In the genomic region with DNA sequence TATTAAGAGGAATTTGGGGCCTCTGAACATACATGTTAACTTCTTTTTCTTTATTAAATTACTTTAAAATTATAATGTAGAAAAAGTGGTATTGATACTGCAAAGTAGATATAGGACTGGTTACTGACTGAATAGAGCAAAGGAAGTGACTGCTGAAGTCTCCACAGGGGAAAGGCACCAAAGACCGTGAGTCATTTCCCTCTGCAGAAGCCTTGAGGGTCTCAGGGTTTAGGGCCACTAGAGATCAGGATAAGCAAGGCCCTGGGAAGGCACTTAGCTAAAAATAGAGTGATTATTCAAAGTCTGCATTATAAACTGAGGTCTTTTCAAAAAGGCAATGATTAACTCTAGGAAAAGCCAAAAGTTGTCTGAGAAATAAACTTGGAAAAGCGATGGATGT, we compare ENCODE assay signal across 13 cellular contexts. TPM values are rescaled to one million over a fixed set of nuclear protein-coding genes. Genes with fewer than 3 reads are reported as not detected.
A peak's percentile ranks its signal among the peaks of the same experiment; 100 is the strongest.
DNase-seq lines count a peak whose midpoint lies in the region; ATAC-seq and TF ChIP-seq lines count a peak whose summit lies in the region.
"Had no signal": no experiment of that assay in that cellular context is flagged by ENCODE, and none has a peak within 500 bp of the region (broad histone marks: within the 10 kb centered on the region; RNA-seq: fewer than 3 reads in every experiment).

No MANE protein-coding gene starts in this region.

- no peaks in the 10 kb centered on the region for H3K27me3 Mint-ChIP-seq in activated naive CD4-positive, alpha-beta T cell treated with anti-CD3 and anti-CD28 coated beads for 36 hours (ENCODE audit: low read depth)
- H3K27me3 Mint-ChIP-seq in T-helper 17 cell: no peaks in the 10 kb centered on the region
- peaks cover 0 to 8% of the 10 kb centered on the region in 2 donors for H3K27me3 Mint-ChIP-seq in stimulated activated naive B cell treated with anti-CD40 and anti-IgM and Interleukin-4, amounts not matched to agents 10 μg/mL and 1 μg/mL and 100 μg/mL, for 72 hours

- H3K9me3 ChIP-seq in T-helper 17 cell (ENCODE audit: control insufficient read depth, low read length, poor library complexity, severe bottlenecking): no peaks in the 10 kb centered on the region

- ATAC-seq in T-helper 17 cell (peak; percentile 46), GM19328 (IDR thresholded peaks at IDR 0.05; ENCODE audit: unreplicated experiment) (no peak)
- ATAC-seq in stimulated activated effector memory CD8-positive, alpha-beta T cell treated with anti-CD3 and anti-CD28 coated beads, Interleukin-12 subunit alpha, Interleukin-12 subunit beta, amount 100 ng/mL, for 72 hours: peak; percentile 31
- no peak for ATAC-seq in stimulated activated naive B cell treated with anti-CD40 and anti-IgM and Interleukin-4, amounts not matched to agents 10 μg/mL and 1 μg/mL and 100 μg/mL, for 72 hours (replicated peaks)

- CTCF ChIA-PET in activated naive CD4-positive, alpha-beta T cell treated with anti-CD3 and anti-CD28 coated beads for 36 hours (lab: Charles Lee): interaction anchor here (0.7 kb wide), 1 partner anchor 52 kb away, joined by 3 read pairs; no protein-coding TSS in a partner anchor

- no peak for TF ChIP-seq CTCF in choroid plexus epithelial cell (conservative IDR thresholded peaks at IDR 0.05; ENCODE audit: low read depth, low read length)

- no peak for DNase-seq in activated naive CD4-positive, alpha-beta T cell treated with anti-CD3 and anti-CD28 coated beads for 36 hours
- no peak for DNase-seq in activated naive CD4-positive, alpha-beta T cell (lab: John Stamatoyannopoulos, UW)
- DNase-seq in T-helper 17 cell (no peak), choroid plexus epithelial cell (ENCODE audit: low read depth) (peak; percentile 40), T-helper 9 cell (no peak)
- no peak for DNase-seq in stimulated activated effector memory CD8-positive, alpha-beta T cell treated with anti-CD3 and anti-CD28 coated beads, Interleukin-12 subunit alpha, Interleukin-12 subunit beta, amount 100 ng/mL, for 72 hours (ENCODE audit: low spot score in 2 of 2)
- no peak for DNase-seq in stimulated activated naive B cell treated with anti-CD40 and anti-IgM and Interleukin-4, amounts not matched to agents 10 μg/mL and 1 μg/mL and 100 μg/mL, for 72 hours
- DNase-seq: foreskin keratinocyte, GOT3, NCI-H1105, substantia nigra had no signal

- H3K4me3 Mint-ChIP-seq in activated naive CD4-positive, alpha-beta T cell treated with anti-CD3 and anti-CD28 coated beads for 36 hours: no peak overlapping the region
- H3K4me3 Mint-ChIP-seq in T-helper 17 cell: peak overlapping the region; percentile 70
- H3K4me3 Mint-ChIP-seq in stimulated activated effector memory CD8-positive, alpha-beta T cell treated with anti-CD3 and anti-CD28 coated beads, Interleukin-12 subunit alpha, Interleukin-12 subunit beta, amount 100 ng/mL, for 72 hours: peak overlapping the region; percentile 45
- H3K4me3 Mint-ChIP-seq in stimulated activated naive B cell treated with anti-CD40 and anti-IgM and Interleukin-4, amounts not matched to agents 10 μg/mL and 1 μg/mL and 100 μg/mL, for 72 hours: no peak overlapping the region
- H3K4me3 Mint-ChIP-seq: brain had no signal

- H3K4me1 Mint-ChIP-seq in activated naive CD4-positive, alpha-beta T cell treated with anti-CD3 and anti-CD28 coated beads for 36 hours (ENCODE audit: low read depth): peaks cover 51% of the 10 kb centered on the region
- H3K4me1 Mint-ChIP-seq in T-helper 17 cell: peaks cover 31% of the 10 kb centered on the region
- H3K4me1 Mint-ChIP-seq in stimulated activated effector memory CD8-positive, alpha-beta T cell treated with anti-CD3 and anti-CD28 coated beads, Interleukin-12 subunit alpha, Interleukin-12 subunit beta, amount 100 ng/mL, for 72 hours: peaks cover 51% of the 10 kb centered on the region
- peaks cover 0 to 2% of the 10 kb centered on the region in 2 donors for H3K4me1 Mint-ChIP-seq in stimulated activated naive B cell treated with anti-CD40 and anti-IgM and Interleukin-4, amounts not matched to agents 10 μg/mL and 1 μg/mL and 100 μg/mL, for 72 hours
- H3K4me1 Mint-ChIP-seq: brain had no signal

- no peak overlapping the region for H3K4me3 ChIP-seq in choroid plexus epithelial cell (ENCODE audit: low read depth, low read length)

- H3K27ac Mint-ChIP-seq in activated naive CD4-positive, alpha-beta T cell treated with anti-CD3 and anti-CD28 coated beads for 36 hours: peak overlapping the region; percentile 5
- H3K27ac Mint-ChIP-seq in T-helper 17 cell: peak overlapping the region; percentile 98
- peak overlapping the region; percentile 3 for H3K27ac Mint-ChIP-seq in stimulated activated effector memory CD8-positive, alpha-beta T cell treated with anti-CD3 and anti-CD28 coated beads, Interleukin-12 subunit alpha, Interleukin-12 subunit beta, amount 100 ng/mL, for 72 hours
- no peak overlapping the region for H3K27ac Mint-ChIP-seq in stimulated activated naive B cell treated with anti-CD40 and anti-IgM and Interleukin-4, amounts not matched to agents 10 μg/mL and 1 μg/mL and 100 μg/mL, for 72 hours
- H3K27ac Mint-ChIP-seq: brain had no signal

- intact Hi-C loops in activated naive CD4-positive, alpha-beta T cell treated with anti-CD3 and anti-CD28 coated beads for 36 hours (cut with micrococcal nuclease): loop anchor here (1.0 kb wide), 1 partner anchor 18 kb away; no protein-coding TSS in a partner anchor

- H3K9me3 Mint-ChIP-seq in activated naive CD4-positive, alpha-beta T cell treated with anti-CD3 and anti-CD28 coated beads for 36 hours: no peaks in the 10 kb centered on the region
- no peaks in the 10 kb centered on the region for H3K9me3 Mint-ChIP-seq in stimulated activated effector memory CD8-positive, alpha-beta T cell treated with anti-CD3 and anti-CD28 coated beads, Interleukin-12 subunit alpha, Interleukin-12 subunit beta, amount 100 ng/mL, for 72 hours
- H3K9me3 Mint-ChIP-seq in stimulated activated naive B cell treated with anti-CD40 and anti-IgM and Interleukin-4, amounts not matched to agents 10 μg/mL and 1 μg/mL and 100 μg/mL, for 72 hours: no peaks in the 10 kb centered on the region

- no peaks in the 10 kb centered on the region for H3K36me3 Mint-ChIP-seq in activated naive CD4-positive, alpha-beta T cell treated with anti-CD3 and anti-CD28 coated beads for 36 hours (ENCODE audit: low read depth)
- H3K36me3 Mint-ChIP-seq in T-helper 17 cell (ENCODE audit: low read depth): no peaks in the 10 kb centered on the region
- H3K36me3 Mint-ChIP-seq in stimulated activated effector memory CD8-positive, alpha-beta T cell treated with anti-CD3 and anti-CD28 coated beads, Interleukin-12 subunit alpha, Interleukin-12 subunit beta, amount 100 ng/mL, for 72 hours: peaks cover 5% of the 10 kb centered on the region
- no peaks in the 10 kb centered on the region for H3K36me3 Mint-ChIP-seq in stimulated activated naive B cell treated with anti-CD40 and anti-IgM and Interleukin-4, amounts not matched to agents 10 μg/mL and 1 μg/mL and 100 μg/mL, for 72 hours
- H3K36me3 Mint-ChIP-seq: brain had no signal

RNA-seq across cellular contexts. Expression of a gene that starts 44.7 kb away (rescaled TPM):
- total RNA-seq in activated naive CD4-positive, alpha-beta T cell treated with anti-CD3 and anti-CD28 coated beads for 36 hours: 1 to 10 TPM in 1 of 2 experiments, under 1 TPM in 1; 0.69 to 1.2 TPM
- 1 to 10 TPM; 4.0 to 4.3 TPM for total RNA-seq in T-helper 17 cell

RNA-seq across cellular contexts. Expression of a gene that starts 44.7 kb away (rescaled TPM):
- total RNA-seq in activated naive CD4-positive, alpha-beta T cell treated with anti-CD3 and anti-CD28 coated beads for 36 hours: 10 to 100 TPM; 11.4 to 12.8 TPM
- total RNA-seq in T-helper 17 cell: 1 to 10 TPM; 6.0 to 8.1 TPM

Comparison
In these comparisons a context has a peak if more than half of its experiments do, and no peak if none do; other contexts are left out.
1. H3K4me3 Mint-ChIP-seq: peak in T-helper 17 cell (single experiment) and stimulated activated effector memory CD8-positive, alpha-beta T cell treated with anti-CD3 and anti-CD28 coated beads, Interleukin-12 subunit alpha, Interleukin-12 subunit beta, amount 100 ng/mL, for 72 hours (single experiment); none in activated naive CD4-positive, alpha-beta T cell treated with anti-CD3 and anti-CD28 coated beads for 36 hours (single experiment) and stimulated activated naive B cell treated with anti-CD40 and anti-IgM and Interleukin-4, amounts not matched to agents 10 μg/mL and 1 μg/mL and 100 μg/mL, for 72 hours (0 of 2).
2. ATAC-seq: peak in T-helper 17 cell (single experiment) and stimulated activated effector memory CD8-positive, alpha-beta T cell treated with anti-CD3 and anti-CD28 coated beads, Interleukin-12 subunit alpha, Interleukin-12 subunit beta, amount 100 ng/mL, for 72 hours (single experiment); none in GM19328 (single experiment) and stimulated activated naive B cell treated with anti-CD40 and anti-IgM and Interleukin-4, amounts not matched to agents 10 μg/mL and 1 μg/mL and 100 μg/mL, for 72 hours (0 of 2).